Comparison of ENCODE assay signal across 8 cellular contexts in genomic region chr3:120350431-120350941, GRCh38. TPM values are rescaled to one million over a fixed set of nuclear protein-coding genes. Genes with fewer than 3 reads are reported as not detected.
DNase-seq lines count a peak whose midpoint lies in the region; ATAC-seq and TF ChIP-seq lines count a peak whose summit lies in the region.

No MANE protein-coding gene starts in this region.

- peaks cover 14% of the 10 kb centered on the region for H3K4me1 ChIP-seq in mucosa of descending colon (ENCODE audit: low read depth)

- H3K27me3 ChIP-seq in H7 (ENCODE audit: control insufficient read depth, insufficient read depth, low read length): no peaks in the 10 kb centered on the region

- no peaks in the 10 kb centered on the region for H3K9me3 ChIP-seq in mucosa of descending colon

- no peak for TF ChIP-seq CTCF in mucosa of descending colon (IDR thresholded peaks at IDR 0.05)

- intact Hi-C loops in mucosa of descending colon (cut with DNase I, micrococcal nuclease): no loop called here

- DNase-seq in ELR (ENCODE audit: low read depth): peak; percentile 72
- DNase-seq in NCI-H2227 (lab: John Stamatoyannopoulos, UW; ENCODE audit: unreplicated experiment): peak; percentile 2
- peak; percentile 19 for DNase-seq in cerebellum (ENCODE audit: low spot score)
- DNase-seq in mucosa of descending colon: peak in 2 of 3 donors; percentile 10 to 60
- no peak for DNase-seq in NCI-H1436 (lab: John Stamatoyannopoulos, UW)
- DNase-seq in H7: no peak
- no peak for DNase-seq in NCI-H1436 treated with DMSO at 0.1 percent for 48 hours (lab: John Stamatoyannopoulos, UW)

- H3K4me3 ChIP-seq in mucosa of descending colon (no peak overlapping the region), H7 (ENCODE audit: insufficient read depth, low read depth, low read length) (no peak overlapping the region)

- no peaks in the 10 kb centered on the region for H3K36me3 ChIP-seq in mucosa of descending colon (ENCODE audit: low read depth)
- no peaks in the 10 kb centered on the region for H3K36me3 ChIP-seq in H7 (replicated peaks; ENCODE audit: control insufficient read depth, insufficient read depth, low read length)

- ATAC-seq in mucosa of descending colon (no peak), GM18870 (IDR thresholded peaks at IDR 0.05; ENCODE audit: unreplicated experiment) (no peak)

RNA-seq across cellular contexts. Expression of gene LRRC58, which starts 1.3 kb away (rescaled TPM):
- total RNA-seq in cerebellum (32.8 TPM), mucosa of descending colon (10 to 100 TPM; 10.5 to 28.2 (median 13.1) TPM)
- 16.6 and 25.0 TPM in 2 replicates for total RNA-seq in H7 (2014; rRNA removed; shearing (Covaris generic))

Comparison
In these comparisons a context has a peak if more than half of its experiments do, and no peak if none do; other contexts are left out.
1. DNase-seq: peak in ELR (single experiment), NCI-H2227 (single experiment), cerebellum (single experiment) and mucosa of descending colon (2 of 3); none in NCI-H1436 (single experiment), H7 (single experiment) and NCI-H1436 treated with DMSO at 0.1 percent for 48 hours (single experiment).